Comparison of ENCODE assay signal across 22 cellular contexts in genomic region chr5:97111612-97112011, GRCh38. TPM values are rescaled to one million over a fixed set of nuclear protein-coding genes. Genes with fewer than 3 reads are reported as not detected.
"Had no signal": no experiment of that assay in that cellular context is flagged by ENCODE, and none has a peak within 500 bp of the region (broad histone marks: within the 10 kb centered on the region; RNA-seq: fewer than 3 reads in every experiment).

No MANE protein-coding gene starts in this region.

- ATAC-seq: lower lobe of right lung; stimulated activated naive CD8-positive, alpha-beta T cell treated with anti-CD3 and anti-CD28 coated beads, Interleukin-15, Interleukin-2, amounts not matched to agents 100 U/mL and 50 U/mL, for 24 hours had no signal

- H3K4me1 Mint-ChIP-seq: central memory CD8-positive, alpha-beta T cell; immature natural killer cell had no signal

- H3K27ac Mint-ChIP-seq: activated CD4-positive, alpha-beta T cell treated with anti-CD3 and anti-CD28 coated beads, Interleukin-2, amount 10 ng/mL, durations not matched to agents 7 days and 5 days; activated naive CD8-positive, alpha-beta T cell treated with anti-CD3 and anti-CD28 coated beads, Interleukin-2, amount 10 ng/mL, durations not matched to agents 7 days and 5 days; immature natural killer cell had no signal

- FAIRE-seq: endothelial cell of umbilical vein had no signal

- H3K27me3 Mint-ChIP-seq: brain; central memory CD8-positive, alpha-beta T cell; naive B cell had no signal

- H3K4me1 ChIP-seq: esophagus squamous epithelium, lower lobe of right lung, suprapubic skin, upper lobe of left lung had no signal

- DNase-seq: activated CD4-positive, alpha-beta T cell treated with anti-CD3 and anti-CD28 coated beads, Interleukin-2, amount 10 ng/mL, durations not matched to agents 7 days and 5 days; activated CD4-positive, CD25-positive, alpha-beta regulatory T cell; activated naive CD4-positive, alpha-beta T cell; activated naive CD8-positive, alpha-beta T cell treated with anti-CD3 and anti-CD28 coated beads, Interleukin-2, amount 10 ng/mL, durations not matched to agents 7 days and 5 days; activated T-cell treated with anti-CD3 and anti-CD28 coated beads for 4 hours; cortex of kidney; effector CD4-positive, alpha-beta T cell; esophagus squamous epithelium; glutamatergic neuron; immature natural killer cell; lower lobe of right lung; naive B cell; posterior cingulate gyrus; retina; stimulated activated CD4-positive, alpha-beta T cell treated with anti-CD3 and anti-CD28 coated beads, Interleukin-4, amount 100 ng/mL, for 4 hours; stimulated activated CD8-positive, alpha-beta memory T cell treated with anti-CD3 and anti-CD28 coated beads, Interleukin-4, amount 100 ng/mL, for 48 hours; stimulated activated naive CD8-positive, alpha-beta T cell treated with anti-CD3 and anti-CD28 coated beads, Interleukin-15, Interleukin-2, amounts not matched to agents 100 U/mL and 50 U/mL, for 24 hours; upper lobe of left lung had no signal

- H3K27me3 ChIP-seq: suprapubic skin, upper lobe of left lung had no signal

- H3K36me3 ChIP-seq: esophagus squamous epithelium, lower lobe of right lung, suprapubic skin, upper lobe of left lung had no signal

- H3K27ac ChIP-seq: esophagus squamous epithelium, lower lobe of right lung, suprapubic skin, upper lobe of left lung had no signal

- H3K4me3 ChIP-seq: esophagus squamous epithelium, lower lobe of right lung, suprapubic skin, upper lobe of left lung had no signal

- H3K9me3 Mint-ChIP-seq: activated CD4-positive, alpha-beta T cell treated with anti-CD3 and anti-CD28 coated beads, Interleukin-2, amount 10 ng/mL, durations not matched to agents 7 days and 5 days; activated naive CD8-positive, alpha-beta T cell treated with anti-CD3 and anti-CD28 coated beads, Interleukin-2, amount 10 ng/mL, durations not matched to agents 7 days and 5 days; brain; central memory CD8-positive, alpha-beta T cell; immature natural killer cell; naive B cell had no signal

- H3K36me3 Mint-ChIP-seq: activated naive CD8-positive, alpha-beta T cell treated with anti-CD3 and anti-CD28 coated beads, Interleukin-2, amount 10 ng/mL, durations not matched to agents 7 days and 5 days; immature natural killer cell had no signal

- H3K9me3 ChIP-seq: esophagus squamous epithelium, lower lobe of right lung, suprapubic skin, upper lobe of left lung had no signal

- H3K4me3 Mint-ChIP-seq: activated CD4-positive, alpha-beta T cell treated with anti-CD3 and anti-CD28 coated beads, Interleukin-2, amount 10 ng/mL, durations not matched to agents 7 days and 5 days; activated naive CD8-positive, alpha-beta T cell treated with anti-CD3 and anti-CD28 coated beads, Interleukin-2, amount 10 ng/mL, durations not matched to agents 7 days and 5 days; central memory CD8-positive, alpha-beta T cell; immature natural killer cell; naive B cell had no signal

RNA-seq across cellular contexts. Expression of gene LIX1, which starts 30.8 kb away (rescaled TPM):
- total RNA-seq: activated CD4-positive, alpha-beta T cell treated with anti-CD3 and anti-CD28 coated beads, Interleukin-2, amount 10 ng/mL, durations not matched to agents 7 days and 5 days; activated naive CD8-positive, alpha-beta T cell treated with anti-CD3 and anti-CD28 coated beads, Interleukin-2, amount 10 ng/mL, durations not matched to agents 7 days and 5 days; endothelial cell of umbilical vein; esophagus squamous epithelium; lower lobe of right lung had no signal
- polyA plus RNA-seq: endothelial cell of umbilical vein, immature natural killer cell had no signal
